In the genomic region with DNA sequence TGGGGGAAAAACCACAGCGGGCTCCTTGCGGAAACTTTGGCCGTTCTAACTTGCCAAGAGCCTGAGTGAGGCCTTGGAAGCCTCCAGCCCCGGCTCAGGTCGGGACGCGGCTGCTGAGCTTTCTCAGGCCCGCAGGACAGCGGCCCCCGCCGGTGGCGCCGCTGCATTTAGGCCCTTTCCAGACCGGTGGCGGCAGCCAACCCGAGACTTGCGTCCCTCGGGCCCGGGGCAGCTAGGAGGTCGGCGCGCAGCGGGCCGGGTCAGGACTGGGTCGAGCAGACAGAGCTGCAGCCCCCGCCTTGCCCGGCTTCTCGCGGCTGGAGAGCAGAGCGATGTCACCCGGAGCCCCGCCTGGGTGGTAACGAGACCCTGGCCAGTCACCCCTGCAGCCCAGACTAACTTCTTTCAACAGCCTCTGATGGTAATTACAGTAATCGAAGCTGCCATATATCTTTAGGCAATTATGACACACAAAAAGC, we compare ENCODE assay signal across 8 cellular contexts. TPM values are rescaled to one million over a fixed set of nuclear protein-coding genes. Genes with fewer than 3 reads are reported as not detected.
A peak's percentile ranks its signal among the peaks of the same experiment; 100 is the strongest.
DNase-seq lines count a peak whose midpoint lies in the region; ATAC-seq and TF ChIP-seq lines count a peak whose summit lies in the region.

No MANE protein-coding gene starts in this region.

- intact Hi-C loops in Calu3 (cut with micrococcal nuclease; ENCODE audit: unreplicated experiment): no loop called here

- peak; percentile 19 for TF ChIP-seq CTCF in Calu3 (IDR thresholded peaks at IDR 0.05; ENCODE audit: unreplicated experiment)
- TF ChIP-seq CTCF in fibroblast of villous mesenchyme (IDR thresholded peaks at IDR 0.05; ENCODE audit: insufficient read depth, low read depth, low read length): peak; percentile 23
- peak; percentile 50 for TF ChIP-seq CTCF in osteocyte (IDR thresholded peaks at IDR 0.05)

- peaks cover 76% of the 10 kb centered on the region for H3K27me3 Mint-ChIP-seq in Calu3 (ENCODE audit: unreplicated experiment)
- peaks cover 86% of the 10 kb centered on the region for H3K27me3 Mint-ChIP-seq in osteocyte (ENCODE audit: unreplicated experiment)

- POLR2A ChIA-PET in HEK293T (lab: Yijun Ruan, JAX): no interaction called here

- H3K4me3 ChIP-seq in fibroblast of villous mesenchyme (ENCODE audit: low read depth, low read length): no peak overlapping the region

- peak; percentile 35 for DNase-seq in Calu3
- DNase-seq in NCI-H774 (lab: John Stamatoyannopoulos, UW): peak; percentile 18
- peak; percentile 13 for DNase-seq in fibroblast of villous mesenchyme (ENCODE audit: low read depth)
- no peak for DNase-seq in osteocyte (ENCODE audit: extremely low spot score, unreplicated experiment)
- no peak for DNase-seq in NCI-H2107 (lab: John Stamatoyannopoulos, UW)
- no peak for DNase-seq in HEK293T (ENCODE audit: extremely low spot score)
- DNase-seq in kidney glomerular epithelial cell (lab: John Stamatoyannopoulos, UW): no peak

- peak overlapping the region; percentile 60 for H3K4me3 Mint-ChIP-seq in Calu3 (ENCODE audit: low read depth, unreplicated experiment)
- H3K4me3 Mint-ChIP-seq in osteocyte (ENCODE audit: unreplicated experiment): peak overlapping the region; percentile 55

- no peaks in the 10 kb centered on the region for H3K36me3 Mint-ChIP-seq in Calu3 (ENCODE audit: insufficient read depth, unreplicated experiment)
- no peaks in the 10 kb centered on the region for H3K36me3 Mint-ChIP-seq in osteocyte (ENCODE audit: unreplicated experiment)

- no peak overlapping the region for H3K27ac Mint-ChIP-seq in Calu3 (ENCODE audit: unreplicated experiment)
- no peak overlapping the region for H3K27ac Mint-ChIP-seq in osteocyte (ENCODE audit: unreplicated experiment)

- H3K9me3 Mint-ChIP-seq in Calu3 (ENCODE audit: low read depth, unreplicated experiment) (no peaks in the 10 kb centered on the region), osteocyte (ENCODE audit: unreplicated experiment) (no peaks in the 10 kb centered on the region)

- CTCF ChIA-PET in Calu3 (lab: Charles Lee): interaction anchor here (0.6 to 0.9 kb wide), 2 partner anchors 44 to 55 kb away, joined by 3 to 5 read pairs; no protein-coding TSS in a partner anchor
- CTCF ChIA-PET in HEK293T (lab: Yijun Ruan, JAX): interaction anchor here (0.9 kb wide), 1 partner anchor 9 kb away, joined by 3 read pairs; no protein-coding TSS in a partner anchor

- no TSS peak for BruUV-seq in Calu3 (replicated peaks; lab: Mats Ljungman, UMichigan)

- no peak for ATAC-seq in HG03571 (IDR thresholded peaks at IDR 0.05; ENCODE audit: unreplicated experiment)

- H3K4me1 Mint-ChIP-seq in Calu3 (ENCODE audit: low read depth, unreplicated experiment) (no peaks in the 10 kb centered on the region), osteocyte (ENCODE audit: unreplicated experiment) (peaks cover 54% of the 10 kb centered on the region)

TF ChIP-seq in HEK293T, 16 proteins besides CTCF, POLR2A, EP300 and RAD21:
- TF ChIP-seq CTBP1 (IDR thresholded peaks at IDR 0.05; ENCODE audit: borderline replicate concordance) (no peak), ELF4 (IDR thresholded peaks at IDR 0.05) (no peak), HDGF (IDR thresholded peaks at IDR 0.05; ENCODE audit: borderline replicate concordance) (no peak), FOXA1 (IDR thresholded peaks at IDR 0.05) (no peak), SUZ12 (IDR thresholded peaks at IDR 0.05) (no peak), NFRKB (IDR thresholded peaks at IDR 0.05) (no peak), L3MBTL2 (conservative IDR thresholded peaks at IDR 0.05) (no peak), ARNT (IDR thresholded peaks at IDR 0.05) (no peak), BHLHE40 (IDR thresholded peaks at IDR 0.05; ENCODE audit: borderline replicate concordance) (no peak), FOXK2 (IDR thresholded peaks at IDR 0.05) (no peak), TARDBP (IDR thresholded peaks at IDR 0.05) (no peak), ZNF384 (IDR thresholded peaks at IDR 0.05) (no peak), SP1 (IDR thresholded peaks at IDR 0.05) (no peak), LEF1 (IDR thresholded peaks at IDR 0.05; ENCODE audit: borderline replicate concordance) (no peak), FOXM1 (IDR thresholded peaks at IDR 0.05; ENCODE audit: borderline replicate concordance) (no peak)
- TF ChIP-seq, protein P1, sequence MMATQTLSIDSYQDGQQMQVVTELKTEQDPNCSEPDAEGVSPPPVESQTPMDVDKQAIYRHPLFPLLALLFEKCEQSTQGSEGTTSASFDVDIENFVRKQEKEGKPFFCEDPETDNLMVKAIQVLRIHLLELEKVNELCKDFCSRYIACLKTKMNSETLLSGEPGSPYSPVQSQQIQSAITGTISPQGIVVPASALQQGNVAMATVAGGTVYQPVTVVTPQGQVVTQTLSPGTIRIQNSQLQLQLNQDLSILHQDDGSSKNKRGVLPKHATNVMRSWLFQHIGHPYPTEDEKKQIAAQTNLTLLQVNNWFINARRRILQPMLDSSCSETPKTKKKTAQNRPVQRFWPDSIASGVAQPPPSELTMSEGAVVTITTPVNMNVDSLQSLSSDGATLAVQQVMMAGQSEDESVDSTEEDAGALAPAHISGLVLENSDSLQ (IDR thresholded peaks at IDR 0.05): no peak

RNA-seq across cellular contexts. Expression of a gene that starts 2.7 kb away (rescaled TPM):
- total RNA-seq in Calu3 (2022) (not detected in 2 replicates), fibroblast of villous mesenchyme (not detected in 2 replicates), osteocyte (not detected in 2 replicates)

Comparison
In these comparisons a context has a peak if more than half of its experiments do, and no peak if none do; other contexts are left out.
1. DNase-seq: peak in Calu3 (single experiment), NCI-H774 (single experiment) and fibroblast of villous mesenchyme (single experiment); none in osteocyte (single experiment), NCI-H2107 (single experiment), HEK293T (single experiment) and kidney glomerular epithelial cell (single experiment).
2. Peak in every context shown above with its lines, with median percentiles within 50 percentile points of each other: CTCF ChIP-seq.